Comparison of ENCODE assay signal across 16 cellular contexts in the genomic region with DNA sequence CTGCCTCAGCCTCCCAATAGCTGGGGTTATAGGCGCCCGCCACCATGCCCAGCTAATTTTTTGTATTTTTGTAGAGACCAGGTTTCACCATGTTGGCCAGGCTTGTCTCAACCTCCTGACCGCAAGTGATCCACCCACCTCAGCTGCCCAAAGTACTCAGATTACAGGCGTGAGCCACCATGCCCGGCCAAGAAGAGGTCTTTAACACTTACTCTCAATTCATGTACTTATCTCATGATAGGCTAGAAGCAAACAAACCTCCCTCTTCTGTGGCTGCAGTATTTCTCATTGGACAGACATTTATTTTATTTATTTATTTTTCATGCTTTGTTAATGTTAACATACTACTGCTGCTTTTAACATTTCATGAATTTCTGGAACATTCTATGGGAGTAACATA.
"Had no signal": no experiment of that assay in that cellular context is flagged by ENCODE, and none has a peak within 500 bp of the region (broad histone marks: within the 10 kb centered on the region; RNA-seq: fewer than 3 reads in every experiment).

No MANE protein-coding gene starts in this region.

- DNase-seq: activated CD4-positive, alpha-beta memory T cell treated with anti-CD3 and anti-CD28 coated beads for 36 hours; activated gamma-delta T cell; effector CD8-positive, alpha-beta T cell; heart right ventricle; left lung; mammary epithelial cell; stimulated activated CD4-positive, alpha-beta T cell treated with anti-CD3 and anti-CD28 coated beads, Interleukin-4, amount 100 ng/mL, for 4 hours; SW 1271; testis; upper lobe of left lung had no signal

- H3K27me3 Mint-ChIP-seq: activated CD4-positive, alpha-beta memory T cell treated with anti-CD3 and anti-CD28 coated beads for 36 hours; activated naive CD4-positive, alpha-beta T cell treated with anti-CD3 and anti-CD28 coated beads, Interleukin-2, amount 50 U/mL, for 24 hours; stimulated activated memory B cell treated with anti-CD40 and anti-IgM and Interleukin-4, amounts not matched to agents 10 μg/mL and 1 μg/mL and 100 μg/mL, for 72 hours had no signal

- H3K9me3 Mint-ChIP-seq: activated CD4-positive, alpha-beta memory T cell treated with anti-CD3 and anti-CD28 coated beads for 36 hours; activated naive CD4-positive, alpha-beta T cell treated with anti-CD3 and anti-CD28 coated beads, Interleukin-2, amount 50 U/mL, for 24 hours; stimulated activated memory B cell treated with anti-CD40 and anti-IgM and Interleukin-4, amounts not matched to agents 10 μg/mL and 1 μg/mL and 100 μg/mL, for 72 hours had no signal

- H3K27ac ChIP-seq: ascending aorta, breast epithelium, heart right ventricle, left lung, right lobe of liver, upper lobe of left lung had no signal

- ATAC-seq: esophagus mucosa; heart right ventricle; left lung; right lobe of liver; stimulated activated memory B cell treated with anti-CD40 and anti-IgM and Interleukin-4, amounts not matched to agents 10 μg/mL and 1 μg/mL and 100 μg/mL, for 72 hours had no signal

- H3K27ac Mint-ChIP-seq: activated CD4-positive, alpha-beta memory T cell treated with anti-CD3 and anti-CD28 coated beads for 36 hours; activated naive CD4-positive, alpha-beta T cell treated with anti-CD3 and anti-CD28 coated beads, Interleukin-2, amount 50 U/mL, for 24 hours; stimulated activated memory B cell treated with anti-CD40 and anti-IgM and Interleukin-4, amounts not matched to agents 10 μg/mL and 1 μg/mL and 100 μg/mL, for 72 hours had no signal

- H3K4me3 Mint-ChIP-seq: activated CD4-positive, alpha-beta memory T cell treated with anti-CD3 and anti-CD28 coated beads for 36 hours; activated naive CD4-positive, alpha-beta T cell treated with anti-CD3 and anti-CD28 coated beads, Interleukin-2, amount 50 U/mL, for 24 hours; stimulated activated memory B cell treated with anti-CD40 and anti-IgM and Interleukin-4, amounts not matched to agents 10 μg/mL and 1 μg/mL and 100 μg/mL, for 72 hours had no signal
